In genomic region chr1:1918901-1919303, GRCh38 we compare ENCODE assay signal across 8 cellular contexts. TPM values are rescaled to one million over a fixed set of nuclear protein-coding genes. Genes with fewer than 3 reads are reported as not detected.
DNase-seq lines count a peak whose midpoint lies in the region; ATAC-seq and TF ChIP-seq lines count a peak whose summit lies in the region.

Gene TMEM52 (minus strand): TSS chr1:1919279. CDS start chr1:1919265, 14 bp downstream.

- H3K4me1 Mint-ChIP-seq in glutamatergic neuron (ENCODE audit: low read depth, unreplicated experiment) = peaks cover 2% of the 10 kb centered on the region

- H3K27ac ChIP-seq in VCaP = peak within 1 kb of the TSS; percentile 76
- H3K27ac ChIP-seq in subcutaneous abdominal adipose tissue (ENCODE audit: low read depth, low read length) = peak within 1 kb of the TSS; percentile 16

- peak; percentile 39 for TF ChIP-seq CTCF in VCaP (conservative IDR thresholded peaks at IDR 0.05)
- no peak for TF ChIP-seq CTCF in glutamatergic neuron (IDR thresholded peaks at IDR 0.05; ENCODE audit: partially characterized antibody, unreplicated experiment)

- H3K27me3 ChIP-seq in iPS-15b (ENCODE audit: control insufficient read depth, insufficient read depth, low read length) (peaks cover 2% of the 10 kb centered on the region), subcutaneous abdominal adipose tissue (ENCODE audit: control insufficient read depth in 5 of 5, insufficient read depth in 4 of 5, low read length in 5 of 5) (peaks cover 0 to 6% (median 0%) of the 10 kb centered on the region in 5 donors)

- peaks cover under 1% of the 10 kb centered on the region for H3K27me3 Mint-ChIP-seq in glutamatergic neuron (ENCODE audit: unreplicated experiment)

- H3K4me1 ChIP-seq in iPS-15b (ENCODE audit: control insufficient read depth, insufficient read depth, low read length) = no peaks in the 10 kb centered on the region
- peaks cover 2 to 22% (median 16%) of the 10 kb centered on the region in 5 donors for H3K4me1 ChIP-seq in subcutaneous abdominal adipose tissue (ENCODE audit: control insufficient read depth in 5 of 5, insufficient read depth in 5 of 5, low read length in 5 of 5)

- peak within 1 kb of the TSS; percentile 59 for H3K4me3 ChIP-seq in iPS-15b (ENCODE audit: low read depth, low read length)
- peak within 1 kb of the TSS in 4 of 5 donors; percentile 42 to 67 (median 60) for H3K4me3 ChIP-seq in subcutaneous abdominal adipose tissue (ENCODE audit: low read depth in 1 of 5, low read length in 5 of 5)

- H3K4me3 Mint-ChIP-seq in glutamatergic neuron (ENCODE audit: unreplicated experiment) = no peak within 1 kb of the TSS

- ATAC-seq in GM18511 (IDR thresholded peaks at IDR 0.05; ENCODE audit: unreplicated experiment) = peak; percentile 39
- peak; percentile 23 for ATAC-seq in HG02884 (IDR thresholded peaks at IDR 0.05; ENCODE audit: unreplicated experiment)

- intact Hi-C loops in posterior vena cava (cut with DNase I) = no loop called here

- no peaks in the 10 kb centered on the region for H3K36me3 Mint-ChIP-seq in glutamatergic neuron (ENCODE audit: unreplicated experiment)

- H3K9ac ChIP-seq in iPS-15b (ENCODE audit: low read depth, low read length) (peak within 1 kb of the TSS; percentile 65), subcutaneous abdominal adipose tissue (ENCODE audit: low read length in 5 of 5) (peak within 1 kb of the TSS in 3 of 5 donors; percentile 23 to 61 (median 34))

- no peaks in the 10 kb centered on the region for H3K9me3 ChIP-seq in iPS-15b (ENCODE audit: control insufficient read depth, insufficient read depth, low read length)
- no peaks in the 10 kb centered on the region for H3K9me3 ChIP-seq in subcutaneous abdominal adipose tissue (ENCODE audit: control insufficient read depth in 5 of 5, low read length in 5 of 5)

- no peak within 1 kb of the TSS for H3K27ac Mint-ChIP-seq in glutamatergic neuron (ENCODE audit: unreplicated experiment)

- H3K36me3 ChIP-seq in iPS-15b (ENCODE audit: control insufficient read depth, insufficient read depth, low read length) (no peaks in the 10 kb centered on the region), subcutaneous abdominal adipose tissue (ENCODE audit: control insufficient read depth in 5 of 5, insufficient read depth in 5 of 5, low read length in 5 of 5) (no peaks in the 10 kb centered on the region)

- DNase-seq in posterior vena cava (ENCODE audit: low spot score) (no peak), glutamatergic neuron (no peak)
- no peak for DNase-seq in stimulated activated CD4-positive, alpha-beta T cell treated with anti-CD3 and anti-CD28 coated beads, Interleukin-4, amount 100 ng/mL, for 4 hours

- H3K9me3 Mint-ChIP-seq in glutamatergic neuron (ENCODE audit: unreplicated experiment) = no peaks in the 10 kb centered on the region

RNA-seq across cellular contexts. Expression of gene TMEM52, which starts in this region (rescaled TPM):
- total RNA-seq in posterior vena cava (not detected), glutamatergic neuron (ENCODE audit: unreplicated experiment) (5.4 TPM)
